Comparison of ENCODE assay signal across 10 cellular contexts in genomic region chr3:105798381-105798934, GRCh38.
A peak's percentile ranks its signal among the peaks of the same experiment; 100 is the strongest.
DNase-seq lines count a peak whose midpoint lies in the region; ATAC-seq and TF ChIP-seq lines count a peak whose summit lies in the region.
"Had no signal": no experiment of that assay in that cellular context is flagged by ENCODE, and none has a peak within 500 bp of the region (broad histone marks: within the 10 kb centered on the region; RNA-seq: fewer than 3 reads in every experiment).

No MANE protein-coding gene starts in this region.

- in situ Hi-C loops in ACHN (cut with HindIII; ENCODE audit: low pct_ligation_motif_present, low pct_unique_long_range_greater_than_20kb, low sequenced_read_pairs), result no loop called here

- H3K9me3 Mint-ChIP-seq in activated naive CD8-positive, alpha-beta T cell treated with anti-CD3 and anti-CD28 coated beads, Interleukin-2, amount 50 U/mL, for 24 hours, result peaks cover 3% of the 10 kb centered on the region
- peaks cover 3% of the 10 kb centered on the region for H3K9me3 Mint-ChIP-seq in osteocyte (ENCODE audit: unreplicated experiment)

- peaks cover 3% of the 10 kb centered on the region; the same call in 1 of the 2 replicates for H3K9me3 ChIP-seq in DOHH2 (ENCODE audit: control insufficient read depth, insufficient read depth, low read length)
- H3K9me3 ChIP-seq: upper lobe of left lung had no signal

- H3K27ac Mint-ChIP-seq in activated naive CD8-positive, alpha-beta T cell treated with anti-CD3 and anti-CD28 coated beads, Interleukin-2, amount 50 U/mL, for 24 hours, result peak overlapping the region; percentile 81
- H3K27ac Mint-ChIP-seq in osteocyte (ENCODE audit: unreplicated experiment), result no peak overlapping the region

- H3K4me3 ChIP-seq in DOHH2 (ENCODE audit: low read length), result peak overlapping the region; percentile 55
- H3K4me3 ChIP-seq: lung, upper lobe of left lung had no signal

- peaks cover 87% of the 10 kb centered on the region for H3K4me1 Mint-ChIP-seq in activated naive CD8-positive, alpha-beta T cell treated with anti-CD3 and anti-CD28 coated beads, Interleukin-2, amount 50 U/mL, for 24 hours
- peaks cover 13% of the 10 kb centered on the region for H3K4me1 Mint-ChIP-seq in osteocyte (ENCODE audit: unreplicated experiment)

- H3K79me2 ChIP-seq in DOHH2 (ENCODE audit: control insufficient read depth, low read length), result peaks cover 72% of the 10 kb centered on the region

- no peak for DNase-seq in activated naive CD8-positive, alpha-beta T cell treated with anti-CD3 and anti-CD28 coated beads, Interleukin-2, amount 50 U/mL, for 24 hours
- DNase-seq in osteocyte (ENCODE audit: extremely low spot score, unreplicated experiment) (no peak), ACHN (no peak)
- no peak for DNase-seq in NK-92 treated with Interleukin-12 subunit alpha and Interleukin-12 subunit beta, amount 100 ng/mL, for 24 hours (lab: John Stamatoyannopoulos, UW)
- DNase-seq: upper lobe of left lung had no signal

- peaks cover 59% of the 10 kb centered on the region for H3K36me3 Mint-ChIP-seq in activated naive CD8-positive, alpha-beta T cell treated with anti-CD3 and anti-CD28 coated beads, Interleukin-2, amount 50 U/mL, for 24 hours (ENCODE audit: low read depth)
- H3K36me3 Mint-ChIP-seq in osteocyte (ENCODE audit: unreplicated experiment), result peaks cover 8% of the 10 kb centered on the region

- H3K36me3 ChIP-seq in DOHH2 (ENCODE audit: control insufficient read depth, low read length), result peaks cover 18% of the 10 kb centered on the region
- H3K36me3 ChIP-seq: upper lobe of left lung had no signal

- H3K4me1 ChIP-seq in DOHH2 (ENCODE audit: control insufficient read depth, low read length), result peaks cover 71% of the 10 kb centered on the region

- peak overlapping the region; percentile 48 for H3K4me3 Mint-ChIP-seq in activated naive CD8-positive, alpha-beta T cell treated with anti-CD3 and anti-CD28 coated beads, Interleukin-2, amount 50 U/mL, for 24 hours
- no peak overlapping the region for H3K4me3 Mint-ChIP-seq in osteocyte (ENCODE audit: unreplicated experiment)

- peak; percentile 64 for ATAC-seq in GM21367 (IDR thresholded peaks at IDR 0.05; ENCODE audit: unreplicated experiment)
- ATAC-seq in HG03520 (IDR thresholded peaks at IDR 0.05; ENCODE audit: unreplicated experiment), result peak; percentile 81
- no peak for ATAC-seq in activated naive CD8-positive, alpha-beta T cell treated with anti-CD3 and anti-CD28 coated beads, Interleukin-2, amount 50 U/mL, for 24 hours
- no peak for ATAC-seq in HG03039 (IDR thresholded peaks at IDR 0.05; ENCODE audit: unreplicated experiment)

- no peaks in the 10 kb centered on the region for H4K20me1 ChIP-seq in DOHH2 (ENCODE audit: control insufficient read depth, insufficient read depth, low read depth, low read length)

- H3F3A ChIP-seq in DOHH2 (ENCODE audit: control insufficient read depth, insufficient read depth), result peaks cover 14% of the 10 kb centered on the region

- TF ChIP-seq CTCF in DOHH2 (IDR thresholded peaks at IDR 0.05; ENCODE audit: low read depth, low read length, poor library complexity, severe bottlenecking) (no peak), osteocyte (IDR thresholded peaks at IDR 0.05) (no peak)

- H3K27ac ChIP-seq in DOHH2 (ENCODE audit: low read depth, low read length), result peak overlapping the region; percentile 89
- H3K27ac ChIP-seq: upper lobe of left lung had no signal

- no peaks in the 10 kb centered on the region for H3K27me3 ChIP-seq in DOHH2 (ENCODE audit: control insufficient read depth, low read length)
- H3K27me3 ChIP-seq: upper lobe of left lung had no signal

- H3K9me2 ChIP-seq in DOHH2 (replicated peaks; ENCODE audit: control insufficient read depth, low read length), result no peaks in the 10 kb centered on the region

- peak overlapping the region; percentile 73 for H3K4me2 ChIP-seq in DOHH2 (ENCODE audit: low read length)

- H3K27me3 Mint-ChIP-seq in activated naive CD8-positive, alpha-beta T cell treated with anti-CD3 and anti-CD28 coated beads, Interleukin-2, amount 50 U/mL, for 24 hours, result no peaks in the 10 kb centered on the region
- no peaks in the 10 kb centered on the region for H3K27me3 Mint-ChIP-seq in osteocyte (ENCODE audit: unreplicated experiment)

Comparison
In these comparisons a context has a peak if more than half of its experiments do, and no peak if none do; other contexts are left out.
1. ATAC-seq: peak in GM21367 (single experiment) and HG03520 (single experiment); none in activated naive CD8-positive, alpha-beta T cell treated with anti-CD3 and anti-CD28 coated beads, Interleukin-2, amount 50 U/mL, for 24 hours (single experiment) and HG03039 (single experiment).